ENCODE assay signal across 8 cellular contexts in the genomic region with DNA sequence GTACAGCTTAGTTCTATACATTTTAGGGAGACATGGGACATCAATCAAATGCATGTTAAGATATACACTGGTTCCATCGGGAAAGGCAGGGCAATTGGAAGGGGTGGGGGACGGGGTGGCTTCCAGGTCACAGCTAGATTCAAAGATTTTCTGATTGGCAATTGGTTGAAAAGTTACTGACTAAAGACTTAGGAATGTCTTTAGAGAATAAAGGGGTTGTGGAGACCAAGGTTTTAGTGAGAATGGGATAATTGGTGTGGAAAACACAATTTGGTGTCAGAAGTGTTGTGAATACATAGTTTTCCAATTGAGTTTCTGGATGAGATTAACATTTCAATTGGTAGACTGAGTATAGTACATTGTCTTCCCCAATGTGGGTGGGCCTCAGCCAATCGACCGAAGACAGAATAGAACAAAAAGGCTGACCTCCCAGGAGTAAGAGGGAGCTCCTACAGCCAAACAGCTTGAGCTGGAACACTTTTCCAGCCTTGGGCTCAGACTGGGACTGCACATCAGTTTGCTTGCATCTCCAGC. TPM values are rescaled to one million over a fixed set of nuclear protein-coding genes. Genes with fewer than 3 reads are reported as not detected.
A peak's percentile ranks its signal among the peaks of the same experiment; 100 is the strongest.
DNase-seq lines count a peak whose midpoint lies in the region; ATAC-seq and TF ChIP-seq lines count a peak whose summit lies in the region.

No MANE protein-coding gene starts in this region.

- no peak for ATAC-seq in HG03135 (IDR thresholded peaks at IDR 0.05; ENCODE audit: unreplicated experiment)
- ATAC-seq in HG02678 (IDR thresholded peaks at IDR 0.05; ENCODE audit: unreplicated experiment), result no peak
- ATAC-seq in foreskin keratinocyte, result no peak

- H3K4me1 ChIP-seq in ES-I3 (ENCODE audit: insufficient read depth, low read length) (peaks cover 24% of the 10 kb centered on the region), parathyroid adenoma (no peaks in the 10 kb centered on the region), foreskin keratinocyte (no peaks in the 10 kb centered on the region)

- H3K79me2 ChIP-seq in parathyroid adenoma, result no peaks in the 10 kb centered on the region

- H3K9me3 ChIP-seq in ES-I3 (ENCODE audit: control insufficient read depth, insufficient read depth, low read length) (no peaks in the 10 kb centered on the region), parathyroid adenoma (ENCODE audit: control insufficient read depth, low read length) (no peaks in the 10 kb centered on the region)

- H2AFZ ChIP-seq in parathyroid adenoma, result peak overlapping the region; percentile 92

- H3K36me3 ChIP-seq in ES-I3 (ENCODE audit: insufficient read depth, low read length) (peaks cover 19% of the 10 kb centered on the region), parathyroid adenoma (ENCODE audit: control insufficient read depth, insufficient read depth, low read length) (no peaks in the 10 kb centered on the region)

- H3K27me3 ChIP-seq in parathyroid adenoma (ENCODE audit: control insufficient read depth, insufficient read depth, low read length), result no peaks in the 10 kb centered on the region
- H3K27me3 ChIP-seq in foreskin keratinocyte, result no peaks in the 10 kb centered on the region

- TF ChIP-seq CTCF in parathyroid adenoma (IDR thresholded peaks at IDR 0.05) (no peak), foreskin keratinocyte (conservative IDR thresholded peaks at IDR 0.05) (no peak)

- H3K9ac ChIP-seq in ES-I3 (ENCODE audit: low read depth, low read length), result peak overlapping the region; percentile 100
- H3K9ac ChIP-seq in parathyroid adenoma, result no peak overlapping the region

- DNase-seq in RPMI7951 (ENCODE audit: low read depth) (peak; percentile 16), foreskin melanocyte (peak; percentile 22), NCI-H526 treated with DMSO at 0.1 percent for 48 hours (lab: John Stamatoyannopoulos, UW) (no peak), foreskin keratinocyte (no peak)

- H3K4me2 ChIP-seq in parathyroid adenoma (ENCODE audit: low read length), result peak overlapping the region; percentile 94

- H3K4me3 ChIP-seq in parathyroid adenoma (ENCODE audit: low read depth, low read length), result peak overlapping the region; percentile 58

- H3K27ac ChIP-seq in parathyroid adenoma (no peak overlapping the region), foreskin keratinocyte (no peak overlapping the region)

RNA-seq across cellular contexts. Expression of a gene that starts 1.0 kb away (rescaled TPM):
- total RNA-seq in RPMI7951 (2014; rRNA removed; shearing (Covaris generic)), result 0.36 and 0.88 TPM in 2 replicates
- 0.17 and 0.25 TPM in 2 replicates for total RNA-seq in foreskin keratinocyte
- polyA plus RNA-seq in foreskin keratinocyte, result 0.11 and 0.19 TPM in 2 replicates

RNA-seq across cellular contexts. Expression of a gene that starts 47.6 kb away (rescaled TPM):
- total RNA-seq in RPMI7951 (2014; rRNA removed; shearing (Covaris generic)), result 44.0 and 52.9 TPM in 2 replicates
- total RNA-seq in foreskin keratinocyte, result 42.4 and 45.3 TPM in 2 replicates
- polyA plus RNA-seq in foreskin keratinocyte, result 12.7 and 18.1 TPM in 2 replicates

Comparison
In these comparisons a context has a peak if more than half of its experiments do, and no peak if none do; other contexts are left out.
1. DNase-seq: peak in RPMI7951 (single experiment) and foreskin melanocyte (single experiment); none in NCI-H526 treated with DMSO at 0.1 percent for 48 hours (single experiment) and foreskin keratinocyte (0 of 2).